In genomic region chr10:58948303-58948702, GRCh38 we compare ENCODE assay signal across 25 cellular contexts.
"Had no signal": no experiment of that assay in that cellular context is flagged by ENCODE, and none has a peak within 500 bp of the region (broad histone marks: within the 10 kb centered on the region; RNA-seq: fewer than 3 reads in every experiment).

No MANE protein-coding gene starts in this region.

- ATAC-seq: naive thymus-derived CD8-positive, alpha-beta T cell; natural killer cell treated with Interleukin-12 subunit alpha and Interleukin-12 subunit beta and Interleukin-15 and Interleukin-18, amount 100 ng/mL, for 72 hours; pancreas; right cardiac atrium; right lobe of liver; stimulated activated effector memory CD8-positive, alpha-beta T cell treated with anti-CD3 and anti-CD28 coated beads, Interleukin-12 subunit alpha, Interleukin-12 subunit beta, amount 100 ng/mL, for 72 hours; stimulated activated naive B cell treated with anti-CD40 and anti-IgM and Interleukin-4, amounts not matched to agents 10 μg/mL and 1 μg/mL and 100 μg/mL, for 72 hours; upper lobe of right lung had no signal

- H3K27me3 ChIP-seq: neutrophil, pancreas, right lobe of liver, sigmoid colon, stomach, suprapubic skin, testis, tibial artery, transverse colon, upper lobe of right lung, uterus had no signal

- H3K4me3 ChIP-seq: pancreas, prostate gland, right lobe of liver, sigmoid colon, stomach, suprapubic skin, testis, tibial artery, transverse colon, upper lobe of right lung, uterus had no signal

- H3K27ac ChIP-seq: neutrophil, pancreas, prostate gland, right lobe of liver, sigmoid colon, stomach, suprapubic skin, testis, tibial artery, transverse colon, upper lobe of right lung, uterus had no signal

- DNase-seq: naive thymus-derived CD8-positive, alpha-beta T cell; nephron progenitor cell; nucleus accumbens; pancreas; right cardiac atrium; right lobe of liver; sigmoid colon; small intestine; stimulated activated CD4-positive, alpha-beta T cell treated with anti-CD3 and anti-CD28 coated beads, Interleukin-15, amount 100 ng/mL, for 24 hours; stimulated activated CD4-positive, alpha-beta T cell treated with anti-CD3 and anti-CD28 coated beads, Interleukin-2, amount 100 ng/mL, for 24 hours; stimulated activated CD4-positive, alpha-beta T cell treated with anti-CD3 and anti-CD28 coated beads, Interleukin-2, amount 100 ng/mL, for 48 hours; stimulated activated CD4-positive, alpha-beta T cell treated with anti-CD3 and anti-CD28 coated beads, Interleukin-4, amount 100 ng/mL, for 24 hours; stimulated activated naive B cell treated with anti-CD40 and anti-IgM and Interleukin-4, amounts not matched to agents 10 μg/mL and 1 μg/mL and 100 μg/mL, for 72 hours; stimulated activated naive CD4-positive, alpha-beta T cell treated with Interleukin-2 at 50 U/mL for 16 hours; stomach; testis; tibial artery; transverse colon; upper lobe of right lung; uterus had no signal

- H3K36me3 ChIP-seq: neutrophil, pancreas, prostate gland, right lobe of liver, sigmoid colon, stomach, suprapubic skin, tibial artery, transverse colon, upper lobe of right lung, uterus had no signal
